Comparison of ENCODE assay signal across 10 cellular contexts in the genomic region with DNA sequence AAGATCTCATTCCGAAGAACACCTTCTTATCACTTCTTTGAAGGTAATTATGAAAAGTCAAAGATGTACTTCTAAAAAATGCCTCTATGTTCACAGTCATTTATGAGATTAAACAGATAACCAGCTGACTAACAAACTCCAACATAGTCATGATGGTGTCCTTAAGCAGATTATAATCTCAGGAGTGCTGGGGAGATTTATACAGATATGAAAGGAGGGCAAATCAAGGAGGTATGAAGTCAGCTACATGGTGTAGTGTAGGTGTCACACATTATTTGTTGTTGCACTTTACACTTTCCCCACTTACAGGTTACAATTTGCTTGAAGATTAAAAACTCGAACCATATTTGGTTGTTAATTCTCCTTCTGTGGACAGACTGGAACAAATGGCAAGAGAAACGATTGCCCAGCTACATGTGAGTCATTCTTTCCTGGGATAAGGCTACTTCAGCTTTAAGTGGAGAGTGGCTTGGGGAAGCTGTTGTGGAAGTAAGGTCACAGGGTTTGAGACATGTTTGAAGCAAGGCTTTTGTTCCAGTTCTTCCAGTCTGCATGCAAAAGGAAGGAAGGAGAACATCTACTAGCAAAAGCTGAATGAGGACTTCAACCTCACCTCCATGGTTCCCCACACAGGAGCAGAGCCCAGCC.
DNase-seq lines count a peak whose midpoint lies in the region; ATAC-seq and TF ChIP-seq lines count a peak whose summit lies in the region.
"Had no signal": no experiment of that assay in that cellular context is flagged by ENCODE, and none has a peak within 500 bp of the region (broad histone marks: within the 10 kb centered on the region; RNA-seq: fewer than 3 reads in every experiment).

No MANE protein-coding gene starts in this region.

- H3K4me1 Mint-ChIP-seq in activated CD8-positive, alpha-beta T cell treated with anti-CD3 and anti-CD28 coated beads for 36 hours (ENCODE audit: low read depth) = peaks cover 7% of the 10 kb centered on the region

- H3K4me3 ChIP-seq in HUES64 (ENCODE audit: low read length) (no peak overlapping the region), brain microvascular endothelial cell (ENCODE audit: low read depth, low read length) (no peak overlapping the region), spleen (no peak overlapping the region)

- H3K4me3 Mint-ChIP-seq in activated CD8-positive, alpha-beta T cell treated with anti-CD3 and anti-CD28 coated beads for 36 hours = no peak overlapping the region

- peaks cover 59% of the 10 kb centered on the region for H3K4me1 ChIP-seq in HUES64 (ENCODE audit: insufficient read depth, low read length)
- peaks cover 0 to 11% (median 7%) of the 10 kb centered on the region in 6 donors for H3K4me1 ChIP-seq in spleen

- no peak for ATAC-seq in activated CD8-positive, alpha-beta T cell treated with anti-CD3 and anti-CD28 coated beads for 36 hours

- DNase-seq in brain microvascular endothelial cell = peak; percentile 28
- peak; percentile 54 for DNase-seq in islet precursor cell
- DNase-seq in spleen = no peak
- DNase-seq in NCI-H345 (lab: John Stamatoyannopoulos, UW) = no peak
- no peak for DNase-seq in activated CD8-positive, alpha-beta T cell treated with anti-CD3 and anti-CD28 coated beads for 36 hours
- no peak for DNase-seq in epidermal melanocyte (ENCODE audit: insufficient read length, low spot score)
- no peak for DNase-seq in NCI-H526 treated with DMSO at 0.1 percent for 48 hours (lab: John Stamatoyannopoulos, UW)
- DNase-seq: NCI-H69 had no signal

- WGBS in HUES64 = 86% methylated on average over 2 of the region's 3 CpGs
- 51 to 68% (median 56%) methylated on average over 3 of the region's 3 CpGs for WGBS in spleen, 5 donors

- H3K27me3 Mint-ChIP-seq in activated CD8-positive, alpha-beta T cell treated with anti-CD3 and anti-CD28 coated beads for 36 hours = peaks cover 20% of the 10 kb centered on the region

- H3K27ac Mint-ChIP-seq in activated CD8-positive, alpha-beta T cell treated with anti-CD3 and anti-CD28 coated beads for 36 hours = no peak overlapping the region

- no peaks in the 10 kb centered on the region for H3K27me3 ChIP-seq in HUES64 (ENCODE audit: insufficient read depth, low read length)
- no peaks in the 10 kb centered on the region for H3K27me3 ChIP-seq in brain microvascular endothelial cell (replicated peaks)
- H3K27me3 ChIP-seq in spleen (replicated peaks in 1 of 7) = peaks cover 0 to 2% (median 0%) of the 10 kb centered on the region in 7 donors

- H3K9me3 ChIP-seq in HUES64 (ENCODE audit: insufficient read depth, low read depth, low read length) (no peaks in the 10 kb centered on the region), spleen (no peaks in the 10 kb centered on the region)

- no peak for TF ChIP-seq POLR2A in spleen (IDR thresholded peaks at IDR 0.05)

- in situ Hi-C loops in brain microvascular endothelial cell (cut with HindIII; ENCODE audit: low pct_ligation_motif_present, low sequenced_read_pairs) = no loop called here

- POLR2A ChIA-PET in activated CD8-positive, alpha-beta T cell treated with anti-CD3 and anti-CD28 coated beads for 36 hours (lab: Charles Lee) = no interaction called here

- H3K27ac ChIP-seq in HUES64 (ENCODE audit: low read depth, low read length) (0 out of 2 replicates have a peak overlapping the region, but pooled peaks have one; percentile 21), brain microvascular endothelial cell (no peak overlapping the region), spleen (peak overlapping the region in 7 of 8 donors; percentile 29 to 76 (median 62))
- H3K27ac ChIP-seq: epithelial cell of prostate had no signal

- TF ChIP-seq CTCF in brain microvascular endothelial cell (IDR thresholded peaks at IDR 0.05; ENCODE audit: low read depth, low read length, missing control alignments) (no peak), spleen (IDR thresholded peaks at IDR 0.05 in 8 of 11, conservative IDR thresholded peaks at IDR 0.05 in 3 of 11) (no peak)
- no peak for TF ChIP-seq CTCF in activated CD8-positive, alpha-beta T cell treated with anti-CD3 and anti-CD28 coated beads for 36 hours (IDR thresholded peaks at IDR 0.05)

- H3K36me3 Mint-ChIP-seq in activated CD8-positive, alpha-beta T cell treated with anti-CD3 and anti-CD28 coated beads for 36 hours (ENCODE audit: low read depth) = no peaks in the 10 kb centered on the region

- H3K36me3 ChIP-seq in HUES64 (ENCODE audit: insufficient read depth, low read length) = peaks cover 7% of the 10 kb centered on the region; the same call in 1 of the 2 replicates
- H3K36me3 ChIP-seq in brain microvascular endothelial cell (replicated peaks) = no peaks in the 10 kb centered on the region
- no peaks in the 10 kb centered on the region for H3K36me3 ChIP-seq in spleen

- H3K9ac ChIP-seq in HUES64 (ENCODE audit: low read depth, low read length) = no peak overlapping the region

- no peaks in the 10 kb centered on the region for H3K9me3 Mint-ChIP-seq in activated CD8-positive, alpha-beta T cell treated with anti-CD3 and anti-CD28 coated beads for 36 hours

- CTCF ChIA-PET in activated CD8-positive, alpha-beta T cell treated with anti-CD3 and anti-CD28 coated beads for 36 hours (lab: Charles Lee) = no interaction called here

- intact Hi-C loops in spleen (cut with DNase I; ENCODE audit: low total_unique reads) = no loop called here
- intact Hi-C loops in activated CD8-positive, alpha-beta T cell treated with anti-CD3 and anti-CD28 coated beads for 36 hours (cut with micrococcal nuclease) = no loop called here

Comparison
In these comparisons a context has a peak if more than half of its experiments do, and no peak if none do; other contexts are left out.
1. DNase-seq: peak in brain microvascular endothelial cell (single experiment) and islet precursor cell (single experiment); none in spleen (single experiment), NCI-H345 (single experiment), activated CD8-positive, alpha-beta T cell treated with anti-CD3 and anti-CD28 coated beads for 36 hours (single experiment), epidermal melanocyte (single experiment) and NCI-H526 treated with DMSO at 0.1 percent for 48 hours (single experiment).